Comparison of ENCODE assay signal across 23 cellular contexts in the genomic region with DNA sequence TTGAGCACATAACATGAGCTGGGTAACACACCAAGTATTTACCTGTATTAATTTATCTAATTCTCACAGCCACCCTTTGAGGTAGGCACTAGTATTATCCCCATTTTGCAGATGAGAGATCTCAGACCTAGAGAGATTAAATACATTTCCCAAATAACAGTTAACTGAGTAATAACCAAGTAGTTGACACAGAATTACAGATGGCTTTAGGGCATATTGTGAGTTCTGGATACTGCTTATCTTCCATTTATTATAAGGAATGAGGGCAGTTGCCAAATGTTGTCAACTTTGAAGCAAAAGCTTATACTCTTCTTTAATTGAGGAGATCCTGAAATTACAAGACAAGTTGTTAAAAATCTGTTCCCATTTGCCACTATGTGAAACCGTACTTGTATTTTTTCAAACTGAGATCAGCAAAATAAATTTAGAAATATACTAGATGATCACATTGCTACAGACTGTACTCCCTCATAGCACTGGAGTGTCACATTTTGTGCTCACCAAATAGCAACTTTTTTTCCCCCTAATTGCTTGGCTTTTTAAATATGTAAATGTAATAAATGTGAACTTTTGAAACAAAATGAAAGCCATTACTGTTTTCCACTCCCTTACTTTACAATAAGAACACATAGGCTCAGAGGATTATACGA.
"Had no signal": no experiment of that assay in that cellular context is flagged by ENCODE, and none has a peak within 500 bp of the region (broad histone marks: within the 10 kb centered on the region; RNA-seq: fewer than 3 reads in every experiment).

No MANE protein-coding gene starts in this region.

- H3K27me3 ChIP-seq: dorsolateral prefrontal cortex, gastroesophageal sphincter, heart left ventricle, hepatocyte, sigmoid colon, testis, tibial artery had no signal

- H3K4me1 ChIP-seq: testis had no signal

- H3K27ac ChIP-seq: dorsolateral prefrontal cortex, gastroesophageal sphincter, hepatocyte, prostate gland, sigmoid colon, testis had no signal

- H3K36me3 ChIP-seq: heart left ventricle, prostate gland, sigmoid colon had no signal

- DNase-seq: dorsolateral prefrontal cortex; effector CD4-positive, alpha-beta T cell; foreskin fibroblast; heart left ventricle; mesenchymal stem cell; midbrain; naive thymus-derived CD4-positive, alpha-beta T cell; nucleus accumbens; right cardiac atrium; sigmoid colon; stimulated activated CD4-positive, alpha-beta T cell treated with anti-CD3 and anti-CD28 coated beads, Interleukin-2, amount 100 ng/mL, for 24 hours; stimulated activated CD4-positive, alpha-beta T cell treated with anti-CD3 and anti-CD28 coated beads, Interleukin-4, amount 100 ng/mL, for 24 hours; stimulated activated naive CD8-positive, alpha-beta T cell treated with anti-CD3 and anti-CD28 coated beads, Interleukin-15, Interleukin-2, amounts not matched to agents 100 U/mL and 50 U/mL, for 24 hours; substantia nigra; testis; tibial artery had no signal

- H3K4me3 ChIP-seq: dorsolateral prefrontal cortex, gastroesophageal sphincter, heart left ventricle, hepatocyte, prostate gland, sigmoid colon, testis, tibial artery had no signal

- H3K9me3 ChIP-seq: gastroesophageal sphincter, heart left ventricle, prostate gland, sigmoid colon, testis, tibial artery had no signal

- ATAC-seq: gastroesophageal sphincter; left lobe of liver; naive thymus-derived CD4-positive, alpha-beta T cell; right cardiac atrium; stimulated activated memory B cell treated with anti-CD40 and anti-IgM and Interleukin-4, amounts not matched to agents 10 μg/mL and 1 μg/mL and 100 μg/mL, for 72 hours; stimulated activated naive CD8-positive, alpha-beta T cell treated with anti-CD3 and anti-CD28 coated beads, Interleukin-15, Interleukin-2, amounts not matched to agents 100 U/mL and 50 U/mL, for 24 hours had no signal

- FAIRE-seq: colon, islet of Langerhans had no signal
